Comparison of ENCODE assay signal across 9 cellular contexts in the genomic region with DNA sequence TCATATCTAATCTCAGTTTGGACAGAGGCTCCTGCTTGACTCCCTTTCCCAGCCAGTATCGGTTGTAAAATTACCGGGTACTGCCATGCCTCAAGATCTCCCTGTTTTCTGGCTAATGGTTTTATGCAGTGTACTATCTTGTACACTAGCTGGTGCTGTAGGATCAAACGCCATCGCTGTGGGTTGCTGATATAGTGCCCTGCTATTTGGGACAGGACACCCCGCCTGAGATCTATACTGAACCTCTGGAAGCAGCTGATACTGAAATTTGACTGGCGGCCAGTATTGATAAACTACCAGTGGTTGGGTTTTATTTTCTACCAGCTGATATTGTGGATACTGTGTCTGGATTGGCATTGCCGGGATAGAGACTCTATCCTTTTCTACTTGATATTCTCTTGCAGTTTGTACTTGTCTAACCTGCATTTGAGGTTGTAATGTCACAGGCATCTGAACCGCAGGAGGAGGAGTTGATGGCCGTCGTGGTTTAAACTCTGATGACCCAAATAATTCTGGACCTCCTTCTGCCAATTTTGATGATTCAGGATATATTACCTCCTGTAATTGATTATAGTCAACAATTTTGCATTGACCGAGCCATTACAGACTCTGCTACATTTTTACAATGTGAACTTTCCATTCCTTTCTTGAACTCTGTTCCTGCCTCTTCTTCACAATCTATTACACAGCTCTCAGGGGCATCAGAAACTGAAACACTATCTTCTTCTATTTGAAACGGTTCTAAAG.
DNase-seq lines count a peak whose midpoint lies in the region; ATAC-seq and TF ChIP-seq lines count a peak whose summit lies in the region.
"Had no signal": no experiment of that assay in that cellular context is flagged by ENCODE, and none has a peak within 500 bp of the region (broad histone marks: within the 10 kb centered on the region; RNA-seq: fewer than 3 reads in every experiment).

No MANE protein-coding gene starts in this region.

- ATAC-seq in HG03280 (IDR thresholded peaks at IDR 0.05; ENCODE audit: unreplicated experiment): no peak

- DNase-seq in NCI-H1436 (lab: John Stamatoyannopoulos, UW): peak; percentile 22
- no peak for DNase-seq in NCI-H1436 treated with DMSO at 0.1 percent for 48 hours (lab: John Stamatoyannopoulos, UW)
- DNase-seq in NCI-H69 (lab: John Stamatoyannopoulos, UW): peak; percentile 51
- no peak for DNase-seq in epithelial cell of proximal tubule (ENCODE audit: low read depth)
- DNase-seq in retinal pigment epithelial cell (ENCODE audit: low read depth): no peak
- no peak for DNase-seq in NCI-H2029 treated with DMSO at 0.1 percent for 48 hours (lab: John Stamatoyannopoulos, UW)
- no peak for DNase-seq in stimulated activated CD4-positive, alpha-beta T cell treated with anti-CD3 and anti-CD28 coated beads, Interleukin-15, amount 100 ng/mL, for 24 hours
- DNase-seq: ACHN had no signal

- TF ChIP-seq CTCF in epithelial cell of proximal tubule (conservative IDR thresholded peaks at IDR 0.05; ENCODE audit: low read depth, low read length): peak; percentile 72
- TF ChIP-seq CTCF in retinal pigment epithelial cell (conservative IDR thresholded peaks at IDR 0.05; ENCODE audit: low read depth, low read length): peak; percentile 51

- H3K4me3 ChIP-seq in epithelial cell of proximal tubule (ENCODE audit: low read depth, low read length) (no peak overlapping the region), retinal pigment epithelial cell (ENCODE audit: low read length) (no peak overlapping the region)

Comparison
In these comparisons a context has a peak if more than half of its experiments do, and no peak if none do; other contexts are left out.
1. DNase-seq: peak in NCI-H1436 (single experiment) and NCI-H69 (single experiment); none in NCI-H1436 treated with DMSO at 0.1 percent for 48 hours (single experiment), epithelial cell of proximal tubule (single experiment), retinal pigment epithelial cell (single experiment), NCI-H2029 treated with DMSO at 0.1 percent for 48 hours (single experiment) and stimulated activated CD4-positive, alpha-beta T cell treated with anti-CD3 and anti-CD28 coated beads, Interleukin-15, amount 100 ng/mL, for 24 hours (single experiment).